In the genomic region with DNA sequence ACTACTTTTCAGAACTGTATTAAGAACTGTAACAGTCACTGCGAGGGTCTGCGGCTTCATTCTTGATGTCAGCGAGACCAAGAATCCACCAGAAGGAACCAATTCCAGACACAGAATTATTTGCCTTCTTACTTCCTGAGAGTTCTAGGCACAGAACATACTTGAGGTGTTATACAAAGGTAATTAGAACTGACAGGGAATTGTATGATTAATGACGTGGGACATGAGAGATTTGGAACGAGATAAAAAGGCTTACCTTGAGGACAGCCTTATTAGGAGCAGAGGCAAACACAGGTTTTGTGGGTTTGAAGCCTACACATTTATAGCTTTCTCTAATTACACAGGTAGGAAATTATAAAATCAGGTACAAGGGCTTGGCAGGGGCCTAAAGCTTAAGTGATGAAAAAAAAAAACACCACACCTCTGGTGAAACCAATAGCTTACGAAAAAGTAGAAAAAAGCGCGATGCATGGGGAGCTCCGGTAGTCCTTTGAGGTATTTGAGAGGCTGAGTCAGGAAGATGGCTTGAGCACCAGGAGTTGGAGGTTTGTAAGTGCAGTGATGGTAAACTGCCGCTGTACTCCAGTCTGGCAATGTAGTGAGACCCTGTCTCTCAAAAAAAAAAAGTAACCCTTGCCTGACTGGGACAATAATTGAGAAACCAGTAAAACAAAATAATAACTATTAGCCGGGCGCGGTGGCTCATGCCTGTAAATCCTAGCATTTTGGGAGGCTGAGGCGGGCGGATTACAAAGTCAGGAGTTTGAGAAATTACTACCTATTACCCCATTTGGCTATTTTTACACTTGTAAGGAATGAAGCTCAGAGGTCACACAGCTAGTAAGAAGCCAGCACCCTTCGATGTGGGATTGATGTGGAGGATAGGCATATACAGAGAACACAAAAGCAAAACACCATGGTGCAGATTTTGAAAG, we compare ENCODE assay signal across 8 cellular contexts. TPM values are rescaled to one million over a fixed set of nuclear protein-coding genes. Genes with fewer than 3 reads are reported as not detected.
A peak's percentile ranks its signal among the peaks of the same experiment; 100 is the strongest.
DNase-seq lines count a peak whose midpoint lies in the region; ATAC-seq and TF ChIP-seq lines count a peak whose summit lies in the region.

No MANE protein-coding gene starts in this region.

- DNase-seq in AG04449 (ENCODE audit: low read depth, low spot score) (no peak), DMS114 treated with DMSO at 0.1 percent for 48 hours (lab: John Stamatoyannopoulos, UW; ENCODE audit: unreplicated experiment) (no peak), NCI-H1048 (lab: John Stamatoyannopoulos, UW) (no peak)
- DNase-seq in stimulated activated naive CD8-positive, alpha-beta T cell treated with anti-CD3 and anti-CD28 coated beads, Interleukin-15, amount 100 ng/mL, for 72 hours, result no peak

- H3K9me3 Mint-ChIP-seq in activated T-helper 17 cell treated with anti-CD3 and anti-CD28 coated beads, Interleukin-2, amount 50 U/mL, for 72 hours, result no peaks in the 10 kb centered on the region
- H3K9me3 Mint-ChIP-seq in stimulated activated naive CD8-positive, alpha-beta T cell treated with anti-CD3 and anti-CD28 coated beads, Interleukin-15, amount 100 ng/mL, for 72 hours, result peaks cover 0 to under 1% of the 10 kb centered on the region in 2 donors

- H3K4me1 ChIP-seq in HEK293 (ENCODE audit: control insufficient read depth, insufficient read depth, low read length) (peaks cover 3% of the 10 kb centered on the region; the same call in 1 of the 2 replicates), iPS-18a (ENCODE audit: control insufficient read depth, low read depth, low read length) (peaks cover 8% of the 10 kb centered on the region)

- H3K9ac ChIP-seq in iPS-18a (ENCODE audit: low read length), result peak overlapping the region; percentile 85

- no peak for TF ChIP-seq CTCF in AG04449 (IDR thresholded peaks at IDR 0.05; ENCODE audit: insufficient read depth, low read length, missing control alignments)
- TF ChIP-seq CTCF in HEK293 (tag by site-specific recombination; IDR thresholded peaks at IDR 0.05), result no peak

- H3K36me3 ChIP-seq in HEK293 (ENCODE audit: control insufficient read depth in 2 of 2, insufficient read depth in 1 of 2, low read length in 2 of 2), result peaks cover 0 to 4% of the 10 kb centered on the region in 2 experiments; a peak in 2 of 3 replicates
- H3K36me3 ChIP-seq in iPS-18a (ENCODE audit: control insufficient read depth, low read depth, low read length), result no peaks in the 10 kb centered on the region

- no peaks in the 10 kb centered on the region for H3K27me3 Mint-ChIP-seq in activated T-helper 17 cell treated with anti-CD3 and anti-CD28 coated beads, Interleukin-2, amount 50 U/mL, for 72 hours
- H3K27me3 Mint-ChIP-seq in stimulated activated naive CD8-positive, alpha-beta T cell treated with anti-CD3 and anti-CD28 coated beads, Interleukin-15, amount 100 ng/mL, for 72 hours, result no peaks in the 10 kb centered on the region

- CTCF ChIA-PET in AG04449 (lab: Yijun Ruan, JAX), result interaction anchor here (0.6 to 5.3 kb wide), 9 partner anchors 29 to 108 kb away, joined by 3 to 27 read pairs (median 4); no protein-coding TSS in a partner anchor
- CTCF ChIA-PET in HEK293 (lab: Yijun Ruan, JAX), result interaction anchor here (0.6 to 2.5 kb wide), 5 partner anchors 47 to 176 kb away, joined by 3 to 11 read pairs (median 3); no protein-coding TSS in a partner anchor

- ATAC-seq in activated T-helper 17 cell treated with anti-CD3 and anti-CD28 coated beads, Interleukin-2, amount 50 U/mL, for 72 hours (replicated peaks), result peak; percentile 36
- no peak for ATAC-seq in stimulated activated naive CD8-positive, alpha-beta T cell treated with anti-CD3 and anti-CD28 coated beads, Interleukin-15, amount 100 ng/mL, for 72 hours
- ATAC-seq in HG03354 (IDR thresholded peaks at IDR 0.05; ENCODE audit: poor library complexity, severe bottlenecking, unreplicated experiment), result no peak

- H3K4me3 Mint-ChIP-seq in activated T-helper 17 cell treated with anti-CD3 and anti-CD28 coated beads, Interleukin-2, amount 50 U/mL, for 72 hours, result peak overlapping the region; percentile 100
- H3K4me3 Mint-ChIP-seq in stimulated activated naive CD8-positive, alpha-beta T cell treated with anti-CD3 and anti-CD28 coated beads, Interleukin-15, amount 100 ng/mL, for 72 hours, result peak overlapping the region; percentile 93 to 95

- H3K36me3 Mint-ChIP-seq in activated T-helper 17 cell treated with anti-CD3 and anti-CD28 coated beads, Interleukin-2, amount 50 U/mL, for 72 hours (ENCODE audit: low read depth), result peaks cover 45% of the 10 kb centered on the region

- H3K4me3 ChIP-seq in AG04449 (ENCODE audit: low read depth, low read length), result peak overlapping the region; percentile 68
- no peak overlapping the region; the same call in 1 of the 2 replicates for H3K4me3 ChIP-seq in HEK293 (ENCODE audit: low read depth, low read length)
- peak overlapping the region; percentile 76 for H3K4me3 ChIP-seq in iPS-18a (ENCODE audit: low read length)

- H3K9me3 ChIP-seq in HEK293 (ENCODE audit: control insufficient read depth, insufficient read depth, low read depth, low read length) (no peaks in the 10 kb centered on the region), iPS-18a (ENCODE audit: control insufficient read depth, low read depth, low read length) (no peaks in the 10 kb centered on the region)

- H3K27ac ChIP-seq in HEK293 (ENCODE audit: extremely low read depth, low read depth, low read length), result peak overlapping the region; percentile 73
- H3K27ac ChIP-seq in iPS-18a (ENCODE audit: low read length), result no peak overlapping the region

- peaks cover 29% of the 10 kb centered on the region for H3K4me1 Mint-ChIP-seq in activated T-helper 17 cell treated with anti-CD3 and anti-CD28 coated beads, Interleukin-2, amount 50 U/mL, for 72 hours
- H3K4me1 Mint-ChIP-seq in stimulated activated naive CD8-positive, alpha-beta T cell treated with anti-CD3 and anti-CD28 coated beads, Interleukin-15, amount 100 ng/mL, for 72 hours, result peaks cover 52% of the 10 kb centered on the region

- POLR2A ChIA-PET in AG04449 (lab: Yijun Ruan, JAX), result interaction anchor here (0.6 to 1.3 kb wide), 7 partner anchors 45 to 514 kb away, joined by 3 to 7 read pairs (median 4); partner anchors contain the start of gene RIOX1
- POLR2A ChIA-PET in HEK293 (lab: Yijun Ruan, JAX), result interaction anchor here (0.6 to 1.6 kb wide), 5 partner anchors 21 to 78 kb away, joined by 3 to 6 read pairs (median 3); partner anchors contain the start of gene ACOT6

- no peaks in the 10 kb centered on the region for H3K27me3 ChIP-seq in iPS-18a (ENCODE audit: control insufficient read depth, insufficient read depth, low read length)

- peak overlapping the region; percentile 98 for H3K27ac Mint-ChIP-seq in activated T-helper 17 cell treated with anti-CD3 and anti-CD28 coated beads, Interleukin-2, amount 50 U/mL, for 72 hours
- peak overlapping the region; percentile 98 to 99 for H3K27ac Mint-ChIP-seq in stimulated activated naive CD8-positive, alpha-beta T cell treated with anti-CD3 and anti-CD28 coated beads, Interleukin-15, amount 100 ng/mL, for 72 hours

TF ChIP-seq in HEK293, 187 proteins besides CTCF, POLR2A, EP300 and RAD21 (continues in another document):
- no peak for TF ChIP-seq KLF9 (tag by site-specific recombination; IDR thresholded peaks at IDR 0.05; ENCODE audit: low read depth)
- TF ChIP-seq ZNF510 (tag by site-specific recombination; IDR thresholded peaks at IDR 0.05; ENCODE audit: insufficient replicate concordance), result no peak
- TF ChIP-seq ZNF777 (tag by site-specific recombination; IDR thresholded peaks at IDR 0.05; ENCODE audit: borderline replicate concordance), result no peak
- no peak for TF ChIP-seq KLF16 (tag by site-specific recombination; IDR thresholded peaks at IDR 0.05)
- TF ChIP-seq REST (tag by site-specific recombination; IDR thresholded peaks at IDR 0.05), result no peak
- TF ChIP-seq SP2 (tag by site-specific recombination; IDR thresholded peaks at IDR 0.05), result no peak
- TF ChIP-seq ZNF785 (tag by site-specific recombination; IDR thresholded peaks at IDR 0.05), result no peak

RNA-seq across cellular contexts. Expression of gene ACOT2, which starts 0.8 kb away (rescaled TPM):
- 10 to 100 TPM in 1 of 2 donors, 1 to 10 TPM in 1; 8.4 to 16.3 TPM for total RNA-seq in activated T-helper 17 cell treated with anti-CD3 and anti-CD28 coated beads, Interleukin-2, amount 50 U/mL, for 72 hours

RNA-seq across cellular contexts. Expression of gene HEATR4, which starts 9.5 kb away (rescaled TPM):
- total RNA-seq in activated T-helper 17 cell treated with anti-CD3 and anti-CD28 coated beads, Interleukin-2, amount 50 U/mL, for 72 hours, result not detected

RNA-seq across cellular contexts. Expression of gene ACOT4, which starts 23.5 kb away (rescaled TPM):
- 1 to 10 TPM; 1.4 to 1.8 TPM for total RNA-seq in activated T-helper 17 cell treated with anti-CD3 and anti-CD28 coated beads, Interleukin-2, amount 50 U/mL, for 72 hours

RNA-seq across cellular contexts. Expression of gene ACOT1, which starts 31.3 kb away (rescaled TPM):
- total RNA-seq in activated T-helper 17 cell treated with anti-CD3 and anti-CD28 coated beads, Interleukin-2, amount 50 U/mL, for 72 hours, result 1 to 10 TPM; 1.3 to 3.6 TPM

RNA-seq across cellular contexts. Expression of gene ACOT6, which starts 44.1 kb away (rescaled TPM):
- not detected for total RNA-seq in activated T-helper 17 cell treated with anti-CD3 and anti-CD28 coated beads, Interleukin-2, amount 50 U/mL, for 72 hours
